ENCODE assay signal across 22 cellular contexts in genomic region chr9:75464726-75465125, GRCh38.
"Had no signal": no experiment of that assay in that cellular context is flagged by ENCODE, and none has a peak within 500 bp of the region (broad histone marks: within the 10 kb centered on the region; RNA-seq: fewer than 3 reads in every experiment).

No MANE protein-coding gene starts in this region.

- H3K27me3 ChIP-seq: esophagus muscularis mucosa, foreskin keratinocyte, gastroesophageal sphincter, heart right ventricle, left lung had no signal

- DNase-seq: dermis blood vessel endothelial cell; effector CD8-positive, alpha-beta T cell; effector memory CD8-positive, alpha-beta T cell; endodermal cell; foreskin keratinocyte; head of caudate nucleus; heart right ventricle; hippocampal formation; left cardiac atrium; left lung; left ventricle myocardium superior; lower lobe of right lung; mesenchymal stem cell; mucosa of descending colon had no signal

- H3K27ac ChIP-seq: coronary artery, esophagus muscularis mucosa, foreskin keratinocyte, gastroesophageal sphincter, heart right ventricle, left lung, lower lobe of right lung had no signal

- ATAC-seq: effector memory CD8-positive, alpha-beta T cell; foreskin keratinocyte; gastroesophageal sphincter; heart right ventricle; left cardiac atrium; left lung; left ventricle myocardium superior; lower lobe of right lung; mucosa of descending colon had no signal

- FAIRE-seq: colon, endometrium, frontal cortex, islet of Langerhans, keratinocyte had no signal

- H3K36me3 ChIP-seq: esophagus muscularis mucosa, gastroesophageal sphincter, heart right ventricle, left lung, lower lobe of right lung had no signal

- H3K9me3 ChIP-seq: esophagus muscularis mucosa, gastroesophageal sphincter, heart right ventricle, left lung, lower lobe of right lung, mucosa of descending colon had no signal

- H3K4me3 ChIP-seq: coronary artery, esophagus muscularis mucosa, gastroesophageal sphincter, heart right ventricle, left lung, lower lobe of right lung, mucosa of descending colon had no signal

- H3K4me1 ChIP-seq: esophagus muscularis mucosa, foreskin keratinocyte, gastroesophageal sphincter, heart right ventricle, left lung, lower lobe of right lung had no signal
